ENCODE assay signal across 14 cellular contexts in the genomic region with DNA sequence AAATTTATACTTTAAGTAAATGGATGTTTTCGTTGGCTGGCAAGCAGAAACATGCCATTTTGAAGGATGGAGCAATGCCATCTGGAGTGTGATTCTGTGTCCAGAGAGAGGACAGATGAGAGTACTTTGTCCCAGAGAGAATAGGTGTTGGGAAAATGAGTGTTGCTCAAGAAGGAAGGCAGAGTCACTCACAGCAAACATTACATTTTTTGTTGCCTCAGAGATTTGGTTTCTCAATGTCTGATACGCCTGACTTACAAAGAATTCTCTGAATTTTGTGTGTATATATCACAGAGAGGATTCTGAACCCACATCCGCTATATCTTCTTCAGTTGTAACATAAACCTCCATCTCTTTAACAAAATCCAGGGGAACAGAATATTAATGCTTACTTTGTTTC.
DNase-seq lines count a peak whose midpoint lies in the region; ATAC-seq and TF ChIP-seq lines count a peak whose summit lies in the region.
"Had no signal": no experiment of that assay in that cellular context is flagged by ENCODE, and none has a peak within 500 bp of the region (broad histone marks: within the 10 kb centered on the region; RNA-seq: fewer than 3 reads in every experiment).

No MANE protein-coding gene starts in this region.

- CTCF ChIA-PET in mammary epithelial cell (lab: Charles Lee; ENCODE audit: low non-redundant PET) = no interaction called here

- ATAC-seq in Right ventricle myocardium superior (ENCODE audit: poor library complexity) (peak; percentile 89), GM21825 (IDR thresholded peaks at IDR 0.05; ENCODE audit: unreplicated experiment) (no peak), HG02885 (IDR thresholded peaks at IDR 0.05; ENCODE audit: poor library complexity, unreplicated experiment) (no peak)

- no peaks in the 10 kb centered on the region for H3K9me3 Mint-ChIP-seq in activated CD4-positive, alpha-beta T cell treated with anti-CD3 and anti-CD28 coated beads, Interleukin-2, amount 10 ng/mL, durations not matched to agents 24 days and 14 days

- no peaks in the 10 kb centered on the region for H4K20me1 ChIP-seq in mammary epithelial cell (ENCODE audit: insufficient read depth, low read length)

- no peaks in the 10 kb centered on the region for H3K4me1 ChIP-seq in mammary epithelial cell (ENCODE audit: insufficient read depth, low read length)
- H3K4me1 ChIP-seq: spleen, suprapubic skin had no signal

- intact Hi-C loops in Right ventricle myocardium superior (cut with DNase I) (no loop called here), cardiac septum (cut with DNase I) (no loop called here), mammary epithelial cell (cut with micrococcal nuclease) (no loop called here)
- intact Hi-C loops in activated CD4-positive, alpha-beta T cell treated with anti-CD3 and anti-CD28 coated beads, Interleukin-2, amount 10 ng/mL, durations not matched to agents 24 days and 14 days (cut with micrococcal nuclease) = no loop called here

- DNase-seq in Right ventricle myocardium superior (no peak), cardiac septum (ENCODE audit: low spot score) (no peak), mammary epithelial cell (peak; percentile 4), hepatic stellate cell (ENCODE audit: low spot score) (peak; percentile 38), A172 (ENCODE audit: low spot score) (no peak)
- DNase-seq in activated CD4-positive, alpha-beta T cell treated with anti-CD3 and anti-CD28 coated beads, Interleukin-2, amount 10 ng/mL, durations not matched to agents 24 days and 14 days = no peak
- DNase-seq: activated naive CD8-positive, alpha-beta T cell treated with anti-CD3 and anti-CD28 coated beads, Interleukin-2, amount 10 ng/mL, durations not matched to agents 7 days and 5 days; activated T-cell treated with anti-CD3 and anti-CD28 coated beads for 4 hours; erythroblast; spleen had no signal

- H2AFZ ChIP-seq in mammary epithelial cell (ENCODE audit: low read depth, low read length) = no peak overlapping the region

- WGBS in mammary epithelial cell (ENCODE audit: low coverage, missing lambda C conversion rate) = 57% methylated on average over 3 of the region's 3 CpGs

- H3K36me3 Mint-ChIP-seq in activated CD4-positive, alpha-beta T cell treated with anti-CD3 and anti-CD28 coated beads, Interleukin-2, amount 10 ng/mL, durations not matched to agents 24 days and 14 days (ENCODE audit: low read depth) = no peaks in the 10 kb centered on the region
- H3K36me3 Mint-ChIP-seq: activated naive CD8-positive, alpha-beta T cell treated with anti-CD3 and anti-CD28 coated beads, Interleukin-2, amount 10 ng/mL, durations not matched to agents 7 days and 5 days; memory B cell had no signal

- H3K27ac ChIP-seq in mammary epithelial cell (ENCODE audit: insufficient read depth, low read depth, low read length) = no peak overlapping the region
- H3K27ac ChIP-seq: spleen, suprapubic skin had no signal

- no peaks in the 10 kb centered on the region for H3K27me3 Mint-ChIP-seq in activated CD4-positive, alpha-beta T cell treated with anti-CD3 and anti-CD28 coated beads, Interleukin-2, amount 10 ng/mL, durations not matched to agents 24 days and 14 days
- H3K27me3 Mint-ChIP-seq: activated naive CD8-positive, alpha-beta T cell treated with anti-CD3 and anti-CD28 coated beads, Interleukin-2, amount 10 ng/mL, durations not matched to agents 7 days and 5 days; memory B cell had no signal

- no peak overlapping the region for H3K27ac Mint-ChIP-seq in activated CD4-positive, alpha-beta T cell treated with anti-CD3 and anti-CD28 coated beads, Interleukin-2, amount 10 ng/mL, durations not matched to agents 24 days and 14 days
- H3K27ac Mint-ChIP-seq: activated naive CD8-positive, alpha-beta T cell treated with anti-CD3 and anti-CD28 coated beads, Interleukin-2, amount 10 ng/mL, durations not matched to agents 7 days and 5 days; memory B cell had no signal

- BruUV-seq in mammary epithelial cell (replicated peaks; lab: Mats Ljungman, UMichigan) = no TSS peak

- in situ Hi-C loops in mammary epithelial cell (cut with MboI; ENCODE audit: low sequenced_read_pairs in 2 of 2) = no loop called here

- H3K9me3 ChIP-seq in mammary epithelial cell (replicated peaks; ENCODE audit: insufficient read depth, low read length) = no peaks in the 10 kb centered on the region
- H3K9me3 ChIP-seq: spleen, suprapubic skin had no signal

- H3K4me3 Mint-ChIP-seq in activated CD4-positive, alpha-beta T cell treated with anti-CD3 and anti-CD28 coated beads, Interleukin-2, amount 10 ng/mL, durations not matched to agents 24 days and 14 days = no peak overlapping the region
- H3K4me3 Mint-ChIP-seq: activated naive CD8-positive, alpha-beta T cell treated with anti-CD3 and anti-CD28 coated beads, Interleukin-2, amount 10 ng/mL, durations not matched to agents 7 days and 5 days; memory B cell had no signal

- H3K4me3 ChIP-seq in mammary epithelial cell (replicated peaks in 1 of 3; ENCODE audit: insufficient read depth in 1 of 3, low read depth in 2 of 3, low read length in 3 of 3) = no peak overlapping the region
- H3K4me3 ChIP-seq: spleen, suprapubic skin had no signal

- no peaks in the 10 kb centered on the region for H3K36me3 ChIP-seq in mammary epithelial cell (ENCODE audit: insufficient read depth, low read length)
- H3K36me3 ChIP-seq: spleen, suprapubic skin had no signal

- H3K27me3 ChIP-seq in mammary epithelial cell (ENCODE audit: insufficient read depth, low read length) = no peaks in the 10 kb centered on the region
- H3K27me3 ChIP-seq: spleen, suprapubic skin had no signal

- H3K79me2 ChIP-seq in mammary epithelial cell (ENCODE audit: insufficient read depth, low read length) = no peaks in the 10 kb centered on the region

- H3K9ac ChIP-seq in mammary epithelial cell (ENCODE audit: insufficient read depth, low read length) = no peak overlapping the region

- no peak overlapping the region for H3K4me2 ChIP-seq in mammary epithelial cell (ENCODE audit: insufficient read depth, low read depth, low read length)

- H3K4me1 Mint-ChIP-seq in activated CD4-positive, alpha-beta T cell treated with anti-CD3 and anti-CD28 coated beads, Interleukin-2, amount 10 ng/mL, durations not matched to agents 24 days and 14 days = no peaks in the 10 kb centered on the region
- H3K4me1 Mint-ChIP-seq: activated naive CD8-positive, alpha-beta T cell treated with anti-CD3 and anti-CD28 coated beads, Interleukin-2, amount 10 ng/mL, durations not matched to agents 7 days and 5 days; memory B cell had no signal

- no peak for TF ChIP-seq CTCF in mammary epithelial cell (conservative IDR thresholded peaks at IDR 0.05 in 1 of 2, IDR thresholded peaks at IDR 0.05 in 1 of 2; ENCODE audit: extremely low read depth in 1 of 2, insufficient read depth in 1 of 2, low read depth in 1 of 2, low read length in 2 of 2)

- dilution Hi-C loops in mammary epithelial cell (cut with HindIII; ENCODE audit: low sequenced_read_pairs) = no loop called here

Comparison
In these comparisons a context has a peak if more than half of its experiments do, and no peak if none do; other contexts are left out.
1. DNase-seq: peak in mammary epithelial cell (single experiment) and hepatic stellate cell (single experiment); none in Right ventricle myocardium superior (single experiment), cardiac septum (single experiment), A172 (single experiment) and activated CD4-positive, alpha-beta T cell treated with anti-CD3 and anti-CD28 coated beads, Interleukin-2, amount 10 ng/mL, durations not matched to agents 24 days and 14 days (single experiment).